14 cellular contexts compared by ENCODE assay signal in the genomic region with DNA sequence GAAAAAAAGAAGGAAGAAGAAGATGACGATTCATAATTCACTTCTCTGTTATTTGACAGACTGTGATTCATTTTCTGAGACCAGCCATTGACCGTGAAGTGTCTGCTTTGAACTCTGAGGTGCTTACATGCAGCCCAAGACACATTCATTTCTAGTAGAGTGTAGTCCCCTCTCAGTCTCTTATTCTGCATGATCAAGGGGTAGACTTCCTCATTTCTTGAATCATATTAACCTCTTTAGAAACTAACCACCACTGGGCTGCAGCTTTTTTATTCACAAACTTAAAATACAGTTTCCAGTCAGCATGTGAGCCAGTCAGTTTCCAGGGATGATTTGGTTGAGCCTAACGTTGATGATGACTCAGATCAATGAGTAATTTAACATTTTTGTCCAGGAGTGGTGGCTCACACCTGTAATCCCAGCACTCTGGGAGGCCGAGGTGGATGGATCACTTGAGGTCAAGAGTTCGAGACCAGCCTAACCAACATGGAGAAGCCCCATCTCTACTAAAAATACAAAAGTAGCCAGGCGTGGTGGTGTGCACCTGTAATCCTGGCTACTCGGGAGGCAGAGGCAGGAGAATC. TPM values are rescaled to one million over a fixed set of nuclear protein-coding genes. Genes with fewer than 3 reads are reported as not detected.
DNase-seq lines count a peak whose midpoint lies in the region; ATAC-seq and TF ChIP-seq lines count a peak whose summit lies in the region.
"Had no signal": no experiment of that assay in that cellular context is flagged by ENCODE, and none has a peak within 500 bp of the region (broad histone marks: within the 10 kb centered on the region; RNA-seq: fewer than 3 reads in every experiment).

No MANE protein-coding gene starts in this region.

- no peak overlapping the region for H3K4me3 Mint-ChIP-seq in activated CD8-positive, alpha-beta T cell treated with anti-CD3 and anti-CD28 coated beads for 36 hours
- H3K4me3 Mint-ChIP-seq in activated CD8-positive, alpha-beta T cell treated with anti-CD3 and anti-CD28 coated beads, Interleukin-2, amount 10 ng/mL, durations not matched to agents 7 days and 5 days = no peak overlapping the region
- H3K4me3 Mint-ChIP-seq: CD8-positive, alpha-beta memory T cell had no signal

- in situ Hi-C loops in ACHN (cut with HindIII; ENCODE audit: low pct_ligation_motif_present, low pct_unique_long_range_greater_than_20kb, low sequenced_read_pairs) = loop anchor here (10.0 kb wide), 1 partner anchor 281 kb away; no protein-coding TSS in a partner anchor

- intact Hi-C loops in activated CD8-positive, alpha-beta T cell treated with anti-CD3 and anti-CD28 coated beads for 36 hours (cut with micrococcal nuclease) = no loop called here

- CTCF ChIA-PET in activated CD8-positive, alpha-beta T cell treated with anti-CD3 and anti-CD28 coated beads for 36 hours (lab: Charles Lee) = interaction anchor here (0.8 to 5.7 kb wide), 3 partner anchors 38 to 279 kb away, joined by 3 to 123 read pairs (median 5); no protein-coding TSS in a partner anchor
- CTCF ChIA-PET in activated CD8-positive, alpha-beta T cell treated with anti-CD3 and anti-CD28 coated beads, Interleukin-2, amount 10 ng/mL, durations not matched to agents 7 days and 5 days (lab: Charles Lee) = interaction anchor here (0.9 to 5.1 kb wide), 9 partner anchors 13 to 358 kb away, joined by 3 to 72 read pairs (median 4); no protein-coding TSS in a partner anchor

- POLR2A ChIA-PET in activated CD8-positive, alpha-beta T cell treated with anti-CD3 and anti-CD28 coated beads for 36 hours (lab: Charles Lee) = no interaction called here
- POLR2A ChIA-PET in activated CD8-positive, alpha-beta T cell treated with anti-CD3 and anti-CD28 coated beads, Interleukin-2, amount 10 ng/mL, durations not matched to agents 7 days and 5 days (lab: Charles Lee) = no interaction called here

- peaks cover 25% of the 10 kb centered on the region for H3K4me1 Mint-ChIP-seq in activated CD8-positive, alpha-beta T cell treated with anti-CD3 and anti-CD28 coated beads for 36 hours (ENCODE audit: low read depth)
- H3K4me1 Mint-ChIP-seq in activated CD8-positive, alpha-beta T cell treated with anti-CD3 and anti-CD28 coated beads, Interleukin-2, amount 10 ng/mL, durations not matched to agents 7 days and 5 days (ENCODE audit: low read depth) = peaks cover 9% of the 10 kb centered on the region

- H3K36me3 Mint-ChIP-seq in activated CD8-positive, alpha-beta T cell treated with anti-CD3 and anti-CD28 coated beads for 36 hours (ENCODE audit: low read depth) = peaks cover 31% of the 10 kb centered on the region
- no peaks in the 10 kb centered on the region for H3K36me3 Mint-ChIP-seq in activated CD8-positive, alpha-beta T cell treated with anti-CD3 and anti-CD28 coated beads, Interleukin-2, amount 10 ng/mL, durations not matched to agents 7 days and 5 days (ENCODE audit: low read depth)

- no peak overlapping the region for H3K27ac Mint-ChIP-seq in activated CD8-positive, alpha-beta T cell treated with anti-CD3 and anti-CD28 coated beads for 36 hours
- H3K27ac Mint-ChIP-seq in activated CD8-positive, alpha-beta T cell treated with anti-CD3 and anti-CD28 coated beads, Interleukin-2, amount 10 ng/mL, durations not matched to agents 7 days and 5 days = no peak overlapping the region
- H3K27ac Mint-ChIP-seq: progenitor cell of endocrine pancreas had no signal

- no peaks in the 10 kb centered on the region for H3K27me3 Mint-ChIP-seq in activated CD8-positive, alpha-beta T cell treated with anti-CD3 and anti-CD28 coated beads for 36 hours
- no peaks in the 10 kb centered on the region for H3K27me3 Mint-ChIP-seq in activated CD8-positive, alpha-beta T cell treated with anti-CD3 and anti-CD28 coated beads, Interleukin-2, amount 10 ng/mL, durations not matched to agents 7 days and 5 days (ENCODE audit: low read depth)
- H3K27me3 Mint-ChIP-seq: CD8-positive, alpha-beta memory T cell; progenitor cell of endocrine pancreas had no signal

- peak; percentile 64 for ATAC-seq in activated CD8-positive, alpha-beta T cell treated with anti-CD3 and anti-CD28 coated beads for 36 hours
- ATAC-seq in activated CD8-positive, alpha-beta T cell treated with anti-CD3 and anti-CD28 coated beads, Interleukin-2, amount 10 ng/mL, durations not matched to agents 7 days and 5 days = no peak
- ATAC-seq in HG03159 (IDR thresholded peaks at IDR 0.05; ENCODE audit: unreplicated experiment) = peak; percentile 49

- TF ChIP-seq CTCF in activated CD8-positive, alpha-beta T cell treated with anti-CD3 and anti-CD28 coated beads for 36 hours (IDR thresholded peaks at IDR 0.05) = no peak

- H3K9me3 Mint-ChIP-seq in activated CD8-positive, alpha-beta T cell treated with anti-CD3 and anti-CD28 coated beads for 36 hours = no peaks in the 10 kb centered on the region
- no peaks in the 10 kb centered on the region for H3K9me3 Mint-ChIP-seq in activated CD8-positive, alpha-beta T cell treated with anti-CD3 and anti-CD28 coated beads, Interleukin-2, amount 10 ng/mL, durations not matched to agents 7 days and 5 days (ENCODE audit: insufficient read depth)
- H3K9me3 Mint-ChIP-seq: CD8-positive, alpha-beta memory T cell had no signal

- peak; percentile 26 for DNase-seq in activated CD8-positive, alpha-beta T cell treated with anti-CD3 and anti-CD28 coated beads for 36 hours
- no peak for DNase-seq in activated CD8-positive, alpha-beta T cell treated with anti-CD3 and anti-CD28 coated beads, Interleukin-2, amount 10 ng/mL, durations not matched to agents 7 days and 5 days
- DNase-seq in RKO (ENCODE audit: low spot score) (peak; percentile 53), NCI-H1105 (lab: John Stamatoyannopoulos, UW) (no peak), NCI-H345 treated with DMSO at 0.1 percent for 48 hours (lab: John Stamatoyannopoulos, UW; ENCODE audit: unreplicated experiment) (no peak), ACHN (no peak)
- DNase-seq in stimulated activated CD8-positive, alpha-beta memory T cell treated with anti-CD3 and anti-CD28 coated beads, Interleukin-4, amount 100 ng/mL, for 48 hours = peak; percentile 52
- DNase-seq: CD8-positive, alpha-beta memory T cell; effector CD8-positive, alpha-beta T cell; left ventricle myocardium inferior; NCI-H2227 treated with DMSO at 0.1 percent for 48 hours; SK-N-SH had no signal

RNA-seq across cellular contexts. Expression of gene OTULIN, which starts 59.2 kb away (rescaled TPM):
- 10 to 100 TPM; 59.6 to 60.5 TPM for total RNA-seq in activated CD8-positive, alpha-beta T cell treated with anti-CD3 and anti-CD28 coated beads for 36 hours
- total RNA-seq in activated CD8-positive, alpha-beta T cell treated with anti-CD3 and anti-CD28 coated beads, Interleukin-2, amount 10 ng/mL, durations not matched to agents 7 days and 5 days = 10 to 100 TPM; 71.2 to 80.7 TPM

Comparison
In these comparisons a context has a peak if more than half of its experiments do, and no peak if none do; other contexts are left out.
1. DNase-seq: peak in activated CD8-positive, alpha-beta T cell treated with anti-CD3 and anti-CD28 coated beads for 36 hours (single experiment), RKO (single experiment) and stimulated activated CD8-positive, alpha-beta memory T cell treated with anti-CD3 and anti-CD28 coated beads, Interleukin-4, amount 100 ng/mL, for 48 hours (single experiment); none in activated CD8-positive, alpha-beta T cell treated with anti-CD3 and anti-CD28 coated beads, Interleukin-2, amount 10 ng/mL, durations not matched to agents 7 days and 5 days (single experiment), NCI-H1105 (single experiment), NCI-H345 treated with DMSO at 0.1 percent for 48 hours (single experiment) and ACHN (single experiment).